1 cellular context compared by ENCODE assay signal in genomic region chr2:43224131-43224570, GRCh38.
TF ChIP-seq lines count a peak whose summit lies in the region.

No MANE protein-coding gene starts in this region.

TF ChIP-seq in HepG2, 621 proteins besides CTCF, POLR2A, EP300 and RAD21 (continued from another document and continues in another):
- peak; percentile 59; the same call in 1 of the 2 replicates for TF ChIP-seq TAF1 (CRISPR knock-in tag; IDR thresholded peaks at IDR 0.05)
- peak; percentile 53 for TF ChIP-seq KAT8 (CRISPR knock-in tag; IDR thresholded peaks at IDR 0.05)
- no peak for TF ChIP-seq CREB3 (CRISPR knock-in tag; IDR thresholded peaks at IDR 0.05)
- no peak for TF ChIP-seq NFATC3 (CRISPR knock-in tag; IDR thresholded peaks at IDR 0.05)
- TF ChIP-seq DMTF1 (CRISPR knock-in tag; IDR thresholded peaks at IDR 0.05), result no peak
- TF ChIP-seq LBX2 (CRISPR knock-in tag; IDR thresholded peaks at IDR 0.05; ENCODE audit: borderline replicate concordance), result no peak
- TF ChIP-seq SPEN (CRISPR knock-in tag; IDR thresholded peaks at IDR 0.05; ENCODE audit: low read depth), result peak; percentile 41; the same call in 1 of the 2 replicates
- peak; percentile 47; the same call in 1 of the 2 replicates for TF ChIP-seq MAZ (IDR thresholded peaks at IDR 0.05; ENCODE audit: borderline replicate concordance, low read depth, low read length)
- TF ChIP-seq MAZ (CRISPR knock-in tag; IDR thresholded peaks at IDR 0.05; ENCODE audit: low read depth), result peak; percentile 67; the same call in 1 of the 2 replicates
- TF ChIP-seq ZNF720 (CRISPR knock-in tag; IDR thresholded peaks at IDR 0.05), result no peak
- TF ChIP-seq ZNF678 (CRISPR knock-in tag; IDR thresholded peaks at IDR 0.05), result no peak
- TF ChIP-seq GLI4 (CRISPR knock-in tag; IDR thresholded peaks at IDR 0.05; ENCODE audit: borderline replicate concordance), result no peak
- 0 out of 2 replicates have a peak, but pooled peaks have one; percentile 43 for TF ChIP-seq ZNF792 (CRISPR knock-in tag; IDR thresholded peaks at IDR 0.05)
- TF ChIP-seq, protein P1, sequence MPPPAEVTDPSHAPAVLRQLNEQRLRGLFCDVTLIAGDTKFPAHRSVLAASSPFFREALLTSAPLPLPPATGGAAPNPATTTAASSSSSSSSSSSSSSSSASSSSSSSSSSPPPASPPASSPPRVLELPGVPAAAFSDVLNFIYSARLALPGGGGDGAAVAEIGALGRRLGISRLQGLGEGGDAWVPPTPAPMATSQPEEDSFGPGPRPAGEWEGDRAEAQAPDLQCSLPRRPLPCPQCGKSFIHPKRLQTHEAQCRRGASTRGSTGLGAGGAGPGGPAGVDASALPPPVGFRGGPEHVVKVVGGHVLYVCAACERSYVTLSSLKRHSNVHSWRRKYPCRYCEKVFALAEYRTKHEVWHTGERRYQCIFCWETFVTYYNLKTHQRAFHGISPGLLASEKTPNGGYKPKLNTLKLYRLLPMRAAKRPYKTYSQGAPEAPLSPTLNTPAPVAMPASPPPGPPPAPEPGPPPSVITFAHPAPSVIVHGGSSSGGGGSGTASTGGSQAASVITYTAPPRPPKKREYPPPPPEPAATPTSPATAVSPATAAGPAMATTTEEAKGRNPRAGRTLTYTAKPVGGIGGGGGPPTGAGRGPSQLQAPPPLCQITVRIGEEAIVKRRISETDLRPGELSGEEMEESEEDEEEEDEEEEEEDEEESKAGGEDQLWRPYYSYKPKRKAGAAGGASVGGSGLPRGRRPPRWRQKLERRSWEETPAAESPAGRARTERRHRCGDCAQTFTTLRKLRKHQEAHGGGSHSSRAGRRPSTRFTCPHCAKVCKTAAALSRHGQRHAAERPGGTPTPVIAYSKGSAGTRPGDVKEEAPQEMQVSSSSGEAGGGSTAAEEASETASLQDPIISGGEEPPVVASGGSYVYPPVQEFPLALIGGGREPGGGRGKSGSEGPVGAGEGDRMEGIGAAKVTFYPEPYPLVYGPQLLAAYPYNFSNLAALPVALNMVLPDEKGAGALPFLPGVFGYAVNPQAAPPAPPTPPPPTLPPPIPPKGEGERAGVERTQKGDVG (CRISPR knock-in tag; IDR thresholded peaks at IDR 0.05; ENCODE audit: borderline replicate concordance), result no peak
- no peak for TF ChIP-seq ZNF589 (CRISPR knock-in tag; conservative IDR thresholded peaks at IDR 0.05)
- no peak for TF ChIP-seq ZFP91 (CRISPR knock-in tag; IDR thresholded peaks at IDR 0.05; ENCODE audit: borderline replicate concordance)
- no peak for TF ChIP-seq HNRNPH1 (optimal IDR thresholded peaks at IDR 0.05; ENCODE audit: low read depth, low read length)
- TF ChIP-seq TCF7 (IDR thresholded peaks at IDR 0.05; ENCODE audit: low read depth), result no peak
- TF ChIP-seq, protein P2, sequence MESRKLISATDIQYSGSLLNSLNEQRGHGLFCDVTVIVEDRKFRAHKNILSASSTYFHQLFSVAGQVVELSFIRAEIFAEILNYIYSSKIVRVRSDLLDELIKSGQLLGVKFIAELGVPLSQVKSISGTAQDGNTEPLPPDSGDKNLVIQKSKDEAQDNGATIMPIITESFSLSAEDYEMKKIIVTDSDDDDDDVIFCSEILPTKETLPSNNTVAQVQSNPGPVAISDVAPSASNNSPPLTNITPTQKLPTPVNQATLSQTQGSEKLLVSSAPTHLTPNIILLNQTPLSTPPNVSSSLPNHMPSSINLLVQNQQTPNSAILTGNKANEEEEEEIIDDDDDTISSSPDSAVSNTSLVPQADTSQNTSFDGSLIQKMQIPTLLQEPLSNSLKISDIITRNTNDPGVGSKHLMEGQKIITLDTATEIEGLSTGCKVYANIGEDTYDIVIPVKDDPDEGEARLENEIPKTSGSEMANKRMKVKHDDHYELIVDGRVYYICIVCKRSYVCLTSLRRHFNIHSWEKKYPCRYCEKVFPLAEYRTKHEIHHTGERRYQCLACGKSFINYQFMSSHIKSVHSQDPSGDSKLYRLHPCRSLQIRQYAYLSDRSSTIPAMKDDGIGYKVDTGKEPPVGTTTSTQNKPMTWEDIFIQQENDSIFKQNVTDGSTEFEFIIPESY (CRISPR knock-in tag; IDR thresholded peaks at IDR 0.05), result peak; percentile 63; the same call in 1 of the 2 replicates
- TF ChIP-seq SMC3 (IDR thresholded peaks at IDR 0.05; ENCODE audit: low read length), result no peak; the same call in 1 of the 2 replicates
- TF ChIP-seq HHEX (CRISPR knock-in tag; IDR thresholded peaks at IDR 0.05), result no peak
- TF ChIP-seq ATRX (CRISPR knock-in tag; IDR thresholded peaks at IDR 0.05; ENCODE audit: borderline replicate concordance), result no peak
- TF ChIP-seq NR2F2 (IDR thresholded peaks at IDR 0.05; ENCODE audit: borderline replicate concordance, low read depth), result no peak
- 0 out of 2 replicates have a peak, but pooled peaks have one; percentile 48 for TF ChIP-seq ZNF510 (CRISPR knock-in tag; IDR thresholded peaks at IDR 0.05; ENCODE audit: low read depth)
- no peak for TF ChIP-seq ZNF552 (CRISPR knock-in tag; IDR thresholded peaks at IDR 0.05; ENCODE audit: borderline replicate concordance)
- TF ChIP-seq NFYC (CRISPR knock-in tag; IDR thresholded peaks at IDR 0.05), result no peak
- peak; percentile 61; the same call in 1 of the 2 replicates for TF ChIP-seq GATAD1 (CRISPR knock-in tag; IDR thresholded peaks at IDR 0.05)
- TF ChIP-seq ZNF317 (CRISPR knock-in tag; IDR thresholded peaks at IDR 0.05), result no peak
- TF ChIP-seq ZNF207 (IDR thresholded peaks at IDR 0.05; ENCODE audit: borderline replicate concordance), result no peak
- no peak for TF ChIP-seq RELA (CRISPR knock-in tag; IDR thresholded peaks at IDR 0.05)
- peak; percentile 40; the same call in 1 of the 2 replicates for TF ChIP-seq RARA (CRISPR knock-in tag; IDR thresholded peaks at IDR 0.05)
- TF ChIP-seq THYN1 (CRISPR knock-in tag; IDR thresholded peaks at IDR 0.05; ENCODE audit: borderline replicate concordance, low read depth), result no peak
- no peak for TF ChIP-seq KLF13 (CRISPR knock-in tag; IDR thresholded peaks at IDR 0.05)
- TF ChIP-seq SOX13 (IDR thresholded peaks at IDR 0.05), result no peak
- TF ChIP-seq SOX13 (CRISPR knock-in tag; conservative IDR thresholded peaks at IDR 0.05 in 1 of 2, IDR thresholded peaks at IDR 0.05 in 1 of 2), result peak in 1 of 2 experiments; percentile 57; a peak in 2 of 4 replicates
- TF ChIP-seq ONECUT2 (CRISPR knock-in tag; IDR thresholded peaks at IDR 0.05), result no peak
- TF ChIP-seq, protein P3, sequence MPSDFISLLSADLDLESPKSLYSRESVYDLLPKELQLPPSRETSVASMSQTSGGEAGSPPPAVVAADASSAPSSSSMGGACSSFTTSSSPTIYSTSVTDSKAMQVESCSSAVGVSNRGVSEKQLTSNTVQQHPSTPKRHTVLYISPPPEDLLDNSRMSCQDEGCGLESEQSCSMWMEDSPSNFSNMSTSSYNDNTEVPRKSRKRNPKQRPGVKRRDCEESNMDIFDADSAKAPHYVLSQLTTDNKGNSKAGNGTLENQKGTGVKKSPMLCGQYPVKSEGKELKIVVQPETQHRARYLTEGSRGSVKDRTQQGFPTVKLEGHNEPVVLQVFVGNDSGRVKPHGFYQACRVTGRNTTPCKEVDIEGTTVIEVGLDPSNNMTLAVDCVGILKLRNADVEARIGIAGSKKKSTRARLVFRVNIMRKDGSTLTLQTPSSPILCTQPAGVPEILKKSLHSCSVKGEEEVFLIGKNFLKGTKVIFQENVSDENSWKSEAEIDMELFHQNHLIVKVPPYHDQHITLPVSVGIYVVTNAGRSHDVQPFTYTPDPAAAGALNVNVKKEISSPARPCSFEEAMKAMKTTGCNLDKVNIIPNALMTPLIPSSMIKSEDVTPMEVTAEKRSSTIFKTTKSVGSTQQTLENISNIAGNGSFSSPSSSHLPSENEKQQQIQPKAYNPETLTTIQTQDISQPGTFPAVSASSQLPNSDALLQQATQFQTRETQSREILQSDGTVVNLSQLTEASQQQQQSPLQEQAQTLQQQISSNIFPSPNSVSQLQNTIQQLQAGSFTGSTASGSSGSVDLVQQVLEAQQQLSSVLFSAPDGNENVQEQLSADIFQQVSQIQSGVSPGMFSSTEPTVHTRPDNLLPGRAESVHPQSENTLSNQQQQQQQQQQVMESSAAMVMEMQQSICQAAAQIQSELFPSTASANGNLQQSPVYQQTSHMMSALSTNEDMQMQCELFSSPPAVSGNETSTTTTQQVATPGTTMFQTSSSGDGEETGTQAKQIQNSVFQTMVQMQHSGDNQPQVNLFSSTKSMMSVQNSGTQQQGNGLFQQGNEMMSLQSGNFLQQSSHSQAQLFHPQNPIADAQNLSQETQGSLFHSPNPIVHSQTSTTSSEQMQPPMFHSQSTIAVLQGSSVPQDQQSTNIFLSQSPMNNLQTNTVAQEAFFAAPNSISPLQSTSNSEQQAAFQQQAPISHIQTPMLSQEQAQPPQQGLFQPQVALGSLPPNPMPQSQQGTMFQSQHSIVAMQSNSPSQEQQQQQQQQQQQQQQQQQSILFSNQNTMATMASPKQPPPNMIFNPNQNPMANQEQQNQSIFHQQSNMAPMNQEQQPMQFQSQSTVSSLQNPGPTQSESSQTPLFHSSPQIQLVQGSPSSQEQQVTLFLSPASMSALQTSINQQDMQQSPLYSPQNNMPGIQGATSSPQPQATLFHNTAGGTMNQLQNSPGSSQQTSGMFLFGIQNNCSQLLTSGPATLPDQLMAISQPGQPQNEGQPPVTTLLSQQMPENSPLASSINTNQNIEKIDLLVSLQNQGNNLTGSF (CRISPR knock-in tag; IDR thresholded peaks at IDR 0.05), result no peak
- peak; percentile 76 for TF ChIP-seq HIVEP1 (CRISPR knock-in tag; IDR thresholded peaks at IDR 0.05)
- TF ChIP-seq, protein P4, sequence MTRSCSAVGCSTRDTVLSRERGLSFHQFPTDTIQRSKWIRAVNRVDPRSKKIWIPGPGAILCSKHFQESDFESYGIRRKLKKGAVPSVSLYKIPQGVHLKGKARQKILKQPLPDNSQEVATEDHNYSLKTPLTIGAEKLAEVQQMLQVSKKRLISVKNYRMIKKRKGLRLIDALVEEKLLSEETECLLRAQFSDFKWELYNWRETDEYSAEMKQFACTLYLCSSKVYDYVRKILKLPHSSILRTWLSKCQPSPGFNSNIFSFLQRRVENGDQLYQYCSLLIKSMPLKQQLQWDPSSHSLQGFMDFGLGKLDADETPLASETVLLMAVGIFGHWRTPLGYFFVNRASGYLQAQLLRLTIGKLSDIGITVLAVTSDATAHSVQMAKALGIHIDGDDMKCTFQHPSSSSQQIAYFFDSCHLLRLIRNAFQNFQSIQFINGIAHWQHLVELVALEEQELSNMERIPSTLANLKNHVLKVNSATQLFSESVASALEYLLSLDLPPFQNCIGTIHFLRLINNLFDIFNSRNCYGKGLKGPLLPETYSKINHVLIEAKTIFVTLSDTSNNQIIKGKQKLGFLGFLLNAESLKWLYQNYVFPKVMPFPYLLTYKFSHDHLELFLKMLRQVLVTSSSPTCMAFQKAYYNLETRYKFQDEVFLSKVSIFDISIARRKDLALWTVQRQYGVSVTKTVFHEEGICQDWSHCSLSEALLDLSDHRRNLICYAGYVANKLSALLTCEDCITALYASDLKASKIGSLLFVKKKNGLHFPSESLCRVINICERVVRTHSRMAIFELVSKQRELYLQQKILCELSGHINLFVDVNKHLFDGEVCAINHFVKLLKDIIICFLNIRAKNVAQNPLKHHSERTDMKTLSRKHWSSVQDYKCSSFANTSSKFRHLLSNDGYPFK (CRISPR knock-in tag; IDR thresholded peaks at IDR 0.05; ENCODE audit: borderline replicate concordance), result no peak
- TF ChIP-seq, protein P5, sequence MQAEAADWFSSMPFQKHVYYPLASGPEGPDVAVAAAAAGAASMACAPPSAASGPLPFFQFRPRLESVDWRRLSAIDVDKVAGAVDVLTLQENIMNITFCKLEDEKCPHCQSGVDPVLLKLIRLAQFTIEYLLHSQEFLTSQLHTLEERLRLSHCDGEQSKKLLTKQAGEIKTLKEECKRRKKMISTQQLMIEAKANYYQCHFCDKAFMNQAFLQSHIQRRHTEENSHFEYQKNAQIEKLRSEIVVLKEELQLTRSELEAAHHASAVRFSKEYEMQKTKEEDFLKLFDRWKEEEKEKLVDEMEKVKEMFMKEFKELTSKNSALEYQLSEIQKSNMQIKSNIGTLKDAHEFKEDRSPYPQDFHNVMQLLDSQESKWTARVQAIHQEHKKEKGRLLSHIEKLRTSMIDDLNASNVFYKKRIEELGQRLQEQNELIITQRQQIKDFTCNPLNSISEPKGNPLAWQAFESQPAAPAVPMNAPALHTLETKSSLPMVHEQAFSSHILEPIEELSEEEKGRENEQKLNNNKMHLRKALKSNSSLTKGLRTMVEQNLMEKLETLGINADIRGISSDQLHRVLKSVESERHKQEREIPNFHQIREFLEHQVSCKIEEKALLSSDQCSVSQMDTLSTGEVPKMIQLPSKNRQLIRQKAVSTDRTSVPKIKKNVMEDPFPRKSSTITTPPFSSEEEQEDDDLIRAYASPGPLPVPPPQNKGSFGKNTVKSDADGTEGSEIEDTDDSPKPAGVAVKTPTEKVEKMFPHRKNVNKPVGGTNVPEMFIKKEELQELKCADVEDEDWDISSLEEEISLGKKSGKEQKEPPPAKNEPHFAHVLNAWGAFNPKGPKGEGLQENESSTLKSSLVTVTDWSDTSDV (CRISPR knock-in tag; IDR thresholded peaks at IDR 0.05), result no peak
